Comparison of ENCODE assay signal across 8 cellular contexts in the genomic region with DNA sequence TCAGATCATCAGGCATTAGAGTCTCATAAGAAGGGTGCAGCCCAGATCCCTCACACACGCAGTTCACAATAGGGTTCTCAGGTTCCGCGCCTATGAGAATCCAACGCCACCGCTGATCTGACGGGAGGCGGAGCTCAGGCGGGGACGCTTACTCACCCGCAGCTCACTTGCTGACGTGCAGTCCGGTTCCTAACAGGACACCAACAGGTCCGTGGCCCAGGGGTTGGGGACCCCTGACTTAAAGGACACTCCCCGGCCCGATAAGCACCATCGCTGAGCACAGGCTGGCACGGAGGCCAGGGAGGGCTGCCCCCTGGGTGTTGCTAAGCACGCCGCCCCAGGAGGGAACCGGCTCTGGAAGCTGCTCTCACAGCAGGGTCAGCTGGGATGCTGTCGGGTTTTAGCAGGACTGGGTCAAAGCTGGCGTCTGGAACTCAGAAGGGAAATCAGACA. TPM values are rescaled to one million over a fixed set of nuclear protein-coding genes. Genes with fewer than 3 reads are reported as not detected.
DNase-seq lines count a peak whose midpoint lies in the region; ATAC-seq, FAIRE-seq and TF ChIP-seq lines count a peak whose summit lies in the region.

No MANE protein-coding gene starts in this region.

- H3K4me1 ChIP-seq in ES-I3 (ENCODE audit: insufficient read depth, low read length) (peaks cover 4% of the 10 kb centered on the region), Peyer's patch (peaks cover 8 to 29% (median 14%) of the 10 kb centered on the region in 4 donors), endodermal cell (ENCODE audit: control insufficient read depth, insufficient read depth, low read length) (peaks cover 4% of the 10 kb centered on the region)

- H3K4me3 ChIP-seq in Peyer's patch, result peak overlapping the region in 2 of 4 donors; percentile 42 to 46
- H3K4me3 ChIP-seq in endodermal cell (ENCODE audit: low read length), result no peak overlapping the region

- H3K36me3 Mint-ChIP-seq in endodermal cell (ENCODE audit: low read depth) (no peaks in the 10 kb centered on the region), naive B cell (peaks cover 0 to 9% of the 10 kb centered on the region in 2 donors)

- 23 to 32% methylated on average over 19 to 22 of the region's 22 CpGs for WGBS in endodermal cell (ENCODE audit: insufficient coverage in 1 of 2, insufficient read length in 1 of 2), 2 experiments

- DNase-seq in Peyer's patch (peak in 2 of 3 donors; percentile 86), endodermal cell (peak; percentile 86), naive B cell (no peak), OCI-M2 (lab: John Stamatoyannopoulos, UW; ENCODE audit: unreplicated experiment) (no peak), GM19239 (ENCODE audit: insufficient read length, low spot score) (no peak)

- H3K9me3 Mint-ChIP-seq in endodermal cell, result no peaks in the 10 kb centered on the region
- no peaks in the 10 kb centered on the region for H3K9me3 Mint-ChIP-seq in naive B cell

- no peaks in the 10 kb centered on the region for H3K27me3 ChIP-seq in Peyer's patch
- peaks cover 18% of the 10 kb centered on the region for H3K27me3 ChIP-seq in endodermal cell (ENCODE audit: control insufficient read depth, insufficient read depth, low read length, poor library complexity, severe bottlenecking)

- peaks cover 32% of the 10 kb centered on the region for H3K27me3 Mint-ChIP-seq in endodermal cell (ENCODE audit: insufficient read depth)
- peaks cover 48 to 73% (median 52%) of the 10 kb centered on the region in 3 donors for H3K27me3 Mint-ChIP-seq in naive B cell

- FAIRE-seq in GM19239 (lab: Jason Lieb, UNC), result no peak

- H3K9me3 ChIP-seq in ES-I3 (ENCODE audit: control insufficient read depth, insufficient read depth, low read length) (no peaks in the 10 kb centered on the region), Peyer's patch (no peaks in the 10 kb centered on the region), endodermal cell (ENCODE audit: control insufficient read depth, low read length) (no peaks in the 10 kb centered on the region)

- H3K4me3 Mint-ChIP-seq in endodermal cell (no peak overlapping the region), naive B cell (peak overlapping the region in 7 of 8 donors; percentile 39 to 78 (median 62))

- H3K9ac ChIP-seq in ES-I3 (ENCODE audit: low read depth, low read length) (peak overlapping the region; percentile 2; the same call in 1 of the 2 replicates), endodermal cell (ENCODE audit: extremely low read depth, low read length, poor library complexity, severe bottlenecking) (no peak overlapping the region)

- H3K4me1 Mint-ChIP-seq in endodermal cell, result peaks cover 7% of the 10 kb centered on the region
- peaks cover 16 to 21% (median 17%) of the 10 kb centered on the region in 3 donors for H3K4me1 Mint-ChIP-seq in naive B cell

- peak; percentile 18 to 21 for ATAC-seq in naive B cell (ENCODE audit: low read depth in 2 of 2)
- no peak for ATAC-seq in SK-N-SH treated with all-trans-retinoic acid at 6 μM for 48 hours
- no peak for ATAC-seq in GM18861 (IDR thresholded peaks at IDR 0.05; ENCODE audit: unreplicated experiment)

- H3K36me3 ChIP-seq in ES-I3 (ENCODE audit: insufficient read depth, low read length) (no peaks in the 10 kb centered on the region), Peyer's patch (no peaks in the 10 kb centered on the region), endodermal cell (ENCODE audit: control insufficient read depth, insufficient read depth, low read length) (no peaks in the 10 kb centered on the region)

- H3K27ac Mint-ChIP-seq in endodermal cell (no peak overlapping the region), naive B cell (peak overlapping the region in 4 of 6 donors; percentile 8 to 73 (median 48))

- peak; percentile 32 to 65 for TF ChIP-seq POLR2A in Peyer's patch (IDR thresholded peaks at IDR 0.05)

- H3K27ac ChIP-seq in Peyer's patch (peak overlapping the region in 3 of 4 donors; percentile 74 to 96 (median 87)), endodermal cell (ENCODE audit: low read depth, low read length) (no peak overlapping the region)

- no peak for TF ChIP-seq CTCF in Peyer's patch (IDR thresholded peaks at IDR 0.05)
- no peak for TF ChIP-seq CTCF in endodermal cell (conservative IDR thresholded peaks at IDR 0.05)

TF ChIP-seq in SK-N-SH treated with all-trans-retinoic acid at 6 μM for 48 hours, 23 proteins besides CTCF, POLR2A, EP300 and RAD21:
- TF ChIP-seq ZFP3 (CRISPR knock-in tag; IDR thresholded peaks at IDR 0.05) (no peak), OSR1 (CRISPR knock-in tag; IDR thresholded peaks at IDR 0.05) (no peak), ESRRG (CRISPR knock-in tag; IDR thresholded peaks at IDR 0.05) (no peak), TCF4 (CRISPR knock-in tag; IDR thresholded peaks at IDR 0.05; ENCODE audit: borderline replicate concordance) (no peak)
- TF ChIP-seq, protein P1, sequence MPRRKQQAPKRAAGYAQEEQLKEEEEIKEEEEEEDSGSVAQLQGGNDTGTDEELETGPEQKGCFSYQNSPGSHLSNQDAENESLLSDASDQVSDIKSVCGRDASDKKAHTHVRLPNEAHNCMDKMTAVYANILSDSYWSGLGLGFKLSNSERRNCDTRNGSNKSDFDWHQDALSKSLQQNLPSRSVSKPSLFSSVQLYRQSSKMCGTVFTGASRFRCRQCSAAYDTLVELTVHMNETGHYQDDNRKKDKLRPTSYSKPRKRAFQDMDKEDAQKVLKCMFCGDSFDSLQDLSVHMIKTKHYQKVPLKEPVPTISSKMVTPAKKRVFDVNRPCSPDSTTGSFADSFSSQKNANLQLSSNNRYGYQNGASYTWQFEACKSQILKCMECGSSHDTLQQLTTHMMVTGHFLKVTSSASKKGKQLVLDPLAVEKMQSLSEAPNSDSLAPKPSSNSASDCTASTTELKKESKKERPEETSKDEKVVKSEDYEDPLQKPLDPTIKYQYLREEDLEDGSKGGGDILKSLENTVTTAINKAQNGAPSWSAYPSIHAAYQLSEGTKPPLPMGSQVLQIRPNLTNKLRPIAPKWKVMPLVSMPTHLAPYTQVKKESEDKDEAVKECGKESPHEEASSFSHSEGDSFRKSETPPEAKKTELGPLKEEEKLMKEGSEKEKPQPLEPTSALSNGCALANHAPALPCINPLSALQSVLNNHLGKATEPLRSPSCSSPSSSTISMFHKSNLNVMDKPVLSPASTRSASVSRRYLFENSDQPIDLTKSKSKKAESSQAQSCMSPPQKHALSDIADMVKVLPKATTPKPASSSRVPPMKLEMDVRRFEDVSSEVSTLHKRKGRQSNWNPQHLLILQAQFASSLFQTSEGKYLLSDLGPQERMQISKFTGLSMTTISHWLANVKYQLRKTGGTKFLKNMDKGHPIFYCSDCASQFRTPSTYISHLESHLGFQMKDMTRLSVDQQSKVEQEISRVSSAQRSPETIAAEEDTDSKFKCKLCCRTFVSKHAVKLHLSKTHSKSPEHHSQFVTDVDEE (CRISPR knock-in tag; IDR thresholded peaks at IDR 0.05), result no peak

RNA-seq across cellular contexts. Expression of a gene that starts 30.1 kb away (rescaled TPM):
- 10 to 100 TPM; 11.6 to 43.0 (median 23.9) TPM for total RNA-seq in Peyer's patch
- 10 to 100 TPM; 63.9 to 78.1 TPM for total RNA-seq in endodermal cell
- 40.3 TPM for polyA plus RNA-seq in endodermal cell (2013, experiment 1 of 2)
- polyA plus RNA-seq in endodermal cell (2013, experiment 2 of 2), result 37.2 TPM
- under 1 TPM in 1 of 6 donors, not detected in 5; 0.07 TPM for polyA plus RNA-seq in naive B cell (ENCODE audit: low read depth in 6 of 6)

Comparison
In these comparisons a context has a peak if more than half of its experiments do, and no peak if none do; other contexts are left out.
1. DNase-seq: peak in Peyer's patch (2 of 3) and endodermal cell (single experiment); none in naive B cell (single experiment), OCI-M2 (single experiment) and GM19239 (single experiment).
2. ATAC-seq: peak in naive B cell (2 of 2); none in SK-N-SH treated with all-trans-retinoic acid at 6 μM for 48 hours (single experiment) and GM18861 (single experiment).